Comparison of ENCODE assay signal across 14 cellular contexts in genomic region chr9:35277171-35277520, GRCh38.
DNase-seq lines count a peak whose midpoint lies in the region; ATAC-seq and TF ChIP-seq lines count a peak whose summit lies in the region.
"Had no signal": no experiment of that assay in that cellular context is flagged by ENCODE, and none has a peak within 500 bp of the region (broad histone marks: within the 10 kb centered on the region; RNA-seq: fewer than 3 reads in every experiment).

No MANE protein-coding gene starts in this region.

- H3K27ac ChIP-seq in CD8-positive, alpha-beta T cell (ENCODE audit: low read depth, low read length) = no peak overlapping the region
- H3K27ac ChIP-seq: hepatocyte had no signal

- no peaks in the 10 kb centered on the region for H3K36me3 ChIP-seq in CD8-positive, alpha-beta T cell (ENCODE audit: insufficient read depth, low read length)

- H3K4me3 Mint-ChIP-seq in CD8-positive, alpha-beta T cell = peak overlapping the region; percentile 64
- peak overlapping the region; percentile 68 for H3K4me3 Mint-ChIP-seq in activated naive CD8-positive, alpha-beta T cell treated with anti-CD3 and anti-CD28 coated beads, Interleukin-2, amount 50 U/mL, for 24 hours

- H3K27me3 ChIP-seq in CD8-positive, alpha-beta T cell (ENCODE audit: insufficient read depth, low read length) = no peaks in the 10 kb centered on the region
- H3K27me3 ChIP-seq: hepatocyte had no signal

- POLR2A ChIA-PET in CD8-positive, alpha-beta T cell (lab: Charles Lee) = interaction anchor here (0.6 kb wide), 1 partner anchor 139 kb away, joined by 3 read pairs; no protein-coding TSS in a partner anchor

- no peaks in the 10 kb centered on the region for H3K4me1 ChIP-seq in CD8-positive, alpha-beta T cell (ENCODE audit: insufficient read depth, low read length)

- no peak for DNase-seq in CD8-positive, alpha-beta T cell
- DNase-seq in activated naive CD8-positive, alpha-beta T cell treated with anti-CD3 and anti-CD28 coated beads, Interleukin-2, amount 50 U/mL, for 24 hours = no peak
- DNase-seq in fibroblast of the aortic adventitia (ENCODE audit: low read depth) (peak; percentile 50), skeletal muscle cell (ENCODE audit: low read depth) (peak; percentile 19), NCI-H526 (lab: John Stamatoyannopoulos, UW) (no peak), HK-2 (ENCODE audit: unreplicated experiment) (no peak)
- DNase-seq: effector memory CD4-positive, alpha-beta T cell; NCI-H1092; NCI-H226; stimulated activated naive CD8-positive, alpha-beta T cell treated with anti-CD3 and anti-CD28 coated beads, Interleukin-15, amount 100 ng/mL, for 72 hours had no signal

- no peaks in the 10 kb centered on the region for H3K9me3 ChIP-seq in CD8-positive, alpha-beta T cell (ENCODE audit: low read length)

- H3K27ac Mint-ChIP-seq in CD8-positive, alpha-beta T cell = no peak overlapping the region
- peak overlapping the region; percentile 88 for H3K27ac Mint-ChIP-seq in activated naive CD8-positive, alpha-beta T cell treated with anti-CD3 and anti-CD28 coated beads, Interleukin-2, amount 50 U/mL, for 24 hours
- H3K27ac Mint-ChIP-seq: memory B cell had no signal

- intact Hi-C loops in CD8-positive, alpha-beta T cell (cut with DNase I, micrococcal nuclease) = no loop called here

- no peak overlapping the region for H3K4me3 ChIP-seq in CD8-positive, alpha-beta T cell (ENCODE audit: low read depth, low read length)
- H3K4me3 ChIP-seq in fibroblast of the aortic adventitia (ENCODE audit: low read depth, low read length) (peak overlapping the region; percentile 55), skeletal muscle cell (ENCODE audit: low read depth, low read length) (no peak overlapping the region)
- H3K4me3 ChIP-seq: hepatocyte had no signal

- H3K9me3 Mint-ChIP-seq in CD8-positive, alpha-beta T cell = no peaks in the 10 kb centered on the region
- no peaks in the 10 kb centered on the region for H3K9me3 Mint-ChIP-seq in activated naive CD8-positive, alpha-beta T cell treated with anti-CD3 and anti-CD28 coated beads, Interleukin-2, amount 50 U/mL, for 24 hours
- H3K9me3 Mint-ChIP-seq: memory B cell; stimulated activated naive CD8-positive, alpha-beta T cell treated with anti-CD3 and anti-CD28 coated beads, Interleukin-15, amount 100 ng/mL, for 72 hours had no signal

- no peaks in the 10 kb centered on the region for H3K27me3 Mint-ChIP-seq in CD8-positive, alpha-beta T cell (ENCODE audit: low read depth)
- peaks cover 3% of the 10 kb centered on the region for H3K27me3 Mint-ChIP-seq in activated naive CD8-positive, alpha-beta T cell treated with anti-CD3 and anti-CD28 coated beads, Interleukin-2, amount 50 U/mL, for 24 hours
- H3K27me3 Mint-ChIP-seq: stimulated activated naive CD8-positive, alpha-beta T cell treated with anti-CD3 and anti-CD28 coated beads, Interleukin-15, amount 100 ng/mL, for 72 hours had no signal

- ATAC-seq in CD8-positive, alpha-beta T cell = no peak
- no peak for ATAC-seq in activated naive CD8-positive, alpha-beta T cell treated with anti-CD3 and anti-CD28 coated beads, Interleukin-2, amount 50 U/mL, for 24 hours
- no peak for ATAC-seq in GM18519 (IDR thresholded peaks at IDR 0.05; ENCODE audit: low FRiP score, unreplicated experiment)
- no peak for ATAC-seq in GM21526 (IDR thresholded peaks at IDR 0.05; ENCODE audit: low FRiP score, unreplicated experiment)

- H3K4me1 Mint-ChIP-seq in CD8-positive, alpha-beta T cell (ENCODE audit: low read depth) = peaks cover 9% of the 10 kb centered on the region
- H3K4me1 Mint-ChIP-seq in activated naive CD8-positive, alpha-beta T cell treated with anti-CD3 and anti-CD28 coated beads, Interleukin-2, amount 50 U/mL, for 24 hours = peaks cover 55% of the 10 kb centered on the region

- CTCF ChIA-PET in CD8-positive, alpha-beta T cell (lab: Charles Lee) = no interaction called here

- H3K36me3 Mint-ChIP-seq in CD8-positive, alpha-beta T cell = no peaks in the 10 kb centered on the region
- peaks cover 2% of the 10 kb centered on the region for H3K36me3 Mint-ChIP-seq in activated naive CD8-positive, alpha-beta T cell treated with anti-CD3 and anti-CD28 coated beads, Interleukin-2, amount 50 U/mL, for 24 hours (ENCODE audit: low read depth)
- H3K36me3 Mint-ChIP-seq: memory B cell had no signal

- no peak for TF ChIP-seq CTCF in CD8-positive, alpha-beta T cell (IDR thresholded peaks at IDR 0.05)
- TF ChIP-seq CTCF in fibroblast of the aortic adventitia (IDR thresholded peaks at IDR 0.05; ENCODE audit: insufficient read depth, low read length) = no peak

Comparison
In these comparisons a context has a peak if more than half of its experiments do, and no peak if none do; other contexts are left out.
1. DNase-seq: peak in fibroblast of the aortic adventitia (single experiment) and skeletal muscle cell (single experiment); none in CD8-positive, alpha-beta T cell (0 of 7), activated naive CD8-positive, alpha-beta T cell treated with anti-CD3 and anti-CD28 coated beads, Interleukin-2, amount 50 U/mL, for 24 hours (single experiment), NCI-H526 (0 of 2) and HK-2 (single experiment).